In genomic region chr2:1988594-1988993, GRCh38 we compare ENCODE assay signal across 14 cellular contexts.
DNase-seq lines count a peak whose midpoint lies in the region; ATAC-seq and TF ChIP-seq lines count a peak whose summit lies in the region.
"Had no signal": no experiment of that assay in that cellular context is flagged by ENCODE, and none has a peak within 500 bp of the region (broad histone marks: within the 10 kb centered on the region; RNA-seq: fewer than 3 reads in every experiment).

No MANE protein-coding gene starts in this region.

- H3K23ac ChIP-seq in trophoblast cell (ENCODE audit: low read length) = no peak overlapping the region

- peaks cover 68% of the 10 kb centered on the region for H3K4me1 ChIP-seq in BLaER1
- no peaks in the 10 kb centered on the region for H3K4me1 ChIP-seq in trophoblast cell (ENCODE audit: control insufficient read depth in 1 of 2, insufficient read depth in 2 of 2, low read length in 2 of 2)
- H3K4me1 ChIP-seq in hepatocyte (ENCODE audit: insufficient read depth) = no peaks in the 10 kb centered on the region

- H2AK5ac ChIP-seq in trophoblast cell (ENCODE audit: low read length) = no peak overlapping the region

- WGBS in trophoblast cell (ENCODE audit: extremely low coverage, insufficient coverage, insufficient read length) = no CpG with 5 or more reads among the region's 3 CpGs
- 81% methylated on average over 3 of the region's 3 CpGs for WGBS in hepatocyte (ENCODE audit: low lambda C conversion rate, missing lambda C conversion rate)

- TF ChIP-seq CTCF in hepatocyte (IDR thresholded peaks at IDR 0.05; ENCODE audit: poor library complexity) = no peak

- H2AFZ ChIP-seq in trophoblast cell (ENCODE audit: insufficient read depth, low read length, poor library complexity) = no peak overlapping the region
- H2AFZ ChIP-seq in hepatocyte = no peak overlapping the region
- H2AFZ ChIP-seq: GM23248 had no signal

- H3K79me1 ChIP-seq in trophoblast cell (ENCODE audit: low read length) = no peaks in the 10 kb centered on the region

- H2BK120ac ChIP-seq in trophoblast cell (ENCODE audit: insufficient read depth, low read length, poor library complexity) = no peak overlapping the region

- no peak overlapping the region for H3K18ac ChIP-seq in trophoblast cell (ENCODE audit: low read length)

- no peak overlapping the region for H2BK5ac ChIP-seq in trophoblast cell (ENCODE audit: low read depth, low read length, poor library complexity)

- no peak for TF ChIP-seq POLR2A in GM18505 (IDR thresholded peaks at IDR 0.05; ENCODE audit: borderline replicate concordance, extremely low read depth, insufficient read depth, insufficient read length)

- H2BK12ac ChIP-seq in trophoblast cell (ENCODE audit: low read length) = no peak overlapping the region

- peak overlapping the region; percentile 84 for H3K4me2 ChIP-seq in BLaER1
- no peak overlapping the region for H3K4me2 ChIP-seq in trophoblast cell (ENCODE audit: low read length)
- no peak overlapping the region for H3K4me2 ChIP-seq in hepatocyte

- no peaks in the 10 kb centered on the region for H3K79me2 ChIP-seq in trophoblast cell (ENCODE audit: control insufficient read depth, insufficient read depth, low read length, poor library complexity)
- no peaks in the 10 kb centered on the region for H3K79me2 ChIP-seq in hepatocyte

- no peaks in the 10 kb centered on the region for H3K27me3 ChIP-seq in BLaER1
- H3K27me3 ChIP-seq in trophoblast cell (ENCODE audit: insufficient read depth, low read length) = no peaks in the 10 kb centered on the region
- H3K27me3 ChIP-seq in hepatocyte = no peaks in the 10 kb centered on the region

- H3K4ac ChIP-seq in trophoblast cell (ENCODE audit: low read depth, low read length) = no peak overlapping the region

- H3K14ac ChIP-seq in trophoblast cell (ENCODE audit: low read length) = no peak overlapping the region

- H3K27ac ChIP-seq in BLaER1 (no peak overlapping the region), cingulate gyrus (ENCODE audit: low read depth, low read length) (peak overlapping the region; percentile 14), trophoblast cell (ENCODE audit: low read depth, low read length) (no peak overlapping the region), hepatocyte (no peak overlapping the region)
- H3K27ac ChIP-seq: GM23248 had no signal

- H3K9me3 ChIP-seq in BLaER1 (peaks cover 37% of the 10 kb centered on the region), trophoblast cell (ENCODE audit: insufficient read depth, low read depth, low read length) (peaks cover 6% of the 10 kb centered on the region), hepatocyte (ENCODE audit: low read depth) (no peaks in the 10 kb centered on the region)

- H3K4me3 ChIP-seq in BLaER1 (no peak overlapping the region), trophoblast cell (ENCODE audit: low read depth, low read length) (peak overlapping the region; percentile 44), hepatocyte (no peak overlapping the region)
- H3K4me3 ChIP-seq: GM23248 had no signal

- no peak overlapping the region for H4K12ac ChIP-seq in trophoblast cell (ENCODE audit: low read depth, low read length)

- peak; percentile 21 for DNase-seq in islet precursor cell
- no peak for DNase-seq in trophoblast cell
- DNase-seq in NOMO-1 (lab: John Stamatoyannopoulos, UW; ENCODE audit: unreplicated experiment in 2 of 2) = no peak
- DNase-seq in hepatocyte (ENCODE audit: low spot score) = no peak
- DNase-seq: 8988T; AML-193; Calu3; CD4-positive, alpha-beta T cell; DMS 273 treated with DMSO at 0.1 percent for 48 hours; GM23248; H7 had no signal

- H3K9ac ChIP-seq in BLaER1 = no peak overlapping the region
- H3K9ac ChIP-seq in trophoblast cell (ENCODE audit: low read length) = no peak overlapping the region
- H3K9ac ChIP-seq: GM23248 had no signal

- H4K8ac ChIP-seq in trophoblast cell (ENCODE audit: low read depth, low read length) = no peak overlapping the region

- H4K20me1 ChIP-seq in BLaER1 (no peaks in the 10 kb centered on the region), hepatocyte (ENCODE audit: insufficient read depth, poor library complexity, severe bottlenecking) (no peaks in the 10 kb centered on the region)

- ATAC-seq in GM18505 (IDR thresholded peaks at IDR 0.05; ENCODE audit: unreplicated experiment) = no peak

- no peaks in the 10 kb centered on the region for H3K9me2 ChIP-seq in hepatocyte (replicated peaks; ENCODE audit: insufficient read depth)

- no peak overlapping the region for H4K91ac ChIP-seq in trophoblast cell (ENCODE audit: low read depth, low read length)

- no peaks in the 10 kb centered on the region for H3K36me3 ChIP-seq in BLaER1
- H3K36me3 ChIP-seq in trophoblast cell (ENCODE audit: control insufficient read depth in 1 of 2, insufficient read depth in 2 of 2, low read length in 2 of 2) = no peaks in the 10 kb centered on the region
- no peaks in the 10 kb centered on the region for H3K36me3 ChIP-seq in hepatocyte (replicated peaks; ENCODE audit: insufficient read depth, low read depth)
